In genomic region chr7:157276731-157277562, GRCh38 we compare ENCODE assay signal across 10 cellular contexts. TPM values are rescaled to one million over a fixed set of nuclear protein-coding genes. Genes with fewer than 3 reads are reported as not detected.
DNase-seq lines count a peak whose midpoint lies in the region; ATAC-seq, FAIRE-seq and TF ChIP-seq lines count a peak whose summit lies in the region.
"Had no signal": no experiment of that assay in that cellular context is flagged by ENCODE, and none has a peak within 500 bp of the region (broad histone marks: within the 10 kb centered on the region; RNA-seq: fewer than 3 reads in every experiment).

No MANE protein-coding gene starts in this region.

- no peak overlapping the region for H3K27ac ChIP-seq in ovary
- H3K27ac ChIP-seq: body of pancreas had no signal

- H3K27me3 ChIP-seq in bronchial epithelial cell (ENCODE audit: control insufficient read depth, insufficient read depth, low read length) (no peaks in the 10 kb centered on the region), ovary (no peaks in the 10 kb centered on the region)

- peak; percentile 25 to 36 for DNase-seq in SHP77 (lab: John Stamatoyannopoulos, UW)
- DNase-seq in SHP77 treated with DMSO at 0.1 percent for 48 hours (lab: John Stamatoyannopoulos, UW): no peak
- peak; percentile 66 for DNase-seq in NCI-H2029 (lab: John Stamatoyannopoulos, UW)
- DNase-seq in bronchial epithelial cell (ENCODE audit: low read depth): peak; percentile 67
- peak; percentile 90 for DNase-seq in posterior vena cava (ENCODE audit: low spot score)
- DNase-seq in ovary: no peak
- DNase-seq: retina had no signal

- H3K4me3 ChIP-seq in bronchial epithelial cell (ENCODE audit: low read depth, low read length): no peak overlapping the region
- no peak overlapping the region for H3K4me3 ChIP-seq in ovary
- H3K4me3 ChIP-seq: body of pancreas had no signal

- intact Hi-C loops in posterior vena cava (cut with DNase I): loop anchor here in 1 of 2 donors (10.0 kb wide), 1 partner anchor 312 kb away; no protein-coding TSS in a partner anchor
- intact Hi-C loops in ovary (cut with DNase I): loop anchor here in 1 of 4 donors (10.0 kb wide), 1 partner anchor 302 kb away; no protein-coding TSS in a partner anchor

- no peak for TF ChIP-seq POLR2A in ovary (IDR thresholded peaks at IDR 0.05)

- WGBS in ovary, 3 donors: 34 to 40% (median 39%) methylated on average over 20 to 21 of the region's 21 CpGs

- no peak for FAIRE-seq in bronchial epithelial cell (lab: Jason Lieb, UNC)

- peaks cover 9% of the 10 kb centered on the region for H3K4me1 ChIP-seq in ovary (ENCODE audit: insufficient read depth)

- no peak for TF ChIP-seq EP300 in ovary (IDR thresholded peaks at IDR 0.05)

- ATAC-seq in HG02885 (IDR thresholded peaks at IDR 0.05; ENCODE audit: poor library complexity, unreplicated experiment): no peak
- no peak for ATAC-seq in GM19463 (IDR thresholded peaks at IDR 0.05; ENCODE audit: unreplicated experiment)
- ATAC-seq: body of pancreas had no signal

- no peaks in the 10 kb centered on the region for H3K36me3 ChIP-seq in bronchial epithelial cell (ENCODE audit: control insufficient read depth, insufficient read depth, low read length)
- no peaks in the 10 kb centered on the region for H3K36me3 ChIP-seq in ovary

- no peaks in the 10 kb centered on the region for H3K9me3 ChIP-seq in ovary
- H3K9me3 ChIP-seq: body of pancreas had no signal

- no peak for TF ChIP-seq CTCF in bronchial epithelial cell (IDR thresholded peaks at IDR 0.05; ENCODE audit: insufficient read depth, low read length, severe bottlenecking)
- no peak for TF ChIP-seq CTCF in ovary (IDR thresholded peaks at IDR 0.05)

RNA-seq across cellular contexts. Expression of gene DNAJB6, which starts 59.9 kb away (rescaled TPM):
- total RNA-seq in bronchial epithelial cell (87.9 and 113 TPM in 2 replicates), posterior vena cava (100 to 1,000 TPM; 105 to 118 TPM), ovary (100 to 1,000 TPM in 2 of 7 donors, 10 to 100 TPM in 5; 79.0 to 106 (median 86.7) TPM)
- 100 to 1,000 TPM; 106 to 154 TPM for polyA plus RNA-seq in ovary

Comparison
In these comparisons a context has a peak if more than half of its experiments do, and no peak if none do; other contexts are left out.
1. DNase-seq: peak in SHP77 (2 of 2), NCI-H2029 (single experiment), bronchial epithelial cell (single experiment) and posterior vena cava (single experiment); none in SHP77 treated with DMSO at 0.1 percent for 48 hours (single experiment) and ovary (0 of 5).